ENCODE assay signal across 8 cellular contexts in the genomic region with DNA sequence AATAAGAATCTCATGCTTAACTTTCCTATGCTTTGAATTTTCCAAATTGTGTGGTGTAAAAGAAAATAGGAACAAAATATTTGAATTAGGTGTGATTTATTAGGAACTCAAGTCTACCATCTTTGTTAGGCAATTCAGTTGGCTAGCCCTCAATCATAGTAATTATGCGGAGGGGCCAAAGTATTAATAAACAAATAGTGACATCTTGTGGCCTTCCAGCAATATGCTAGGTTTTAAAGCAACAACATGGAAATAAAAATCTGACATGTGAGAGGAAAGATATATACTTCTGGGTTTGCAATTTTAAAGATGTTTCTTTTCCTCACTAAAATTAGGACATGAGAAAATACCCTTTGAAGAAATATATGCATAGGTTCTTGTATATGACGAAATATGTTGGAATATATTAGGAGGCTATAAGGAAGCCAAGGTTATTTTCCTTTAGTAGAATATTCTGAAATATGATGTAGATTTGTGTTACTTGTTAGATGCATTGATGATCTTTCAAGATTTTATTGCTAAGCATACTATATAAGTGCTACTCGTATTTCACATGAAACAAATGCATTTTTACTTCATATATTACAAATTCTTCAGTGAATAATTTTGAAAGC.
A peak's percentile ranks its signal among the peaks of the same experiment; 100 is the strongest.
DNase-seq lines count a peak whose midpoint lies in the region; ATAC-seq and TF ChIP-seq lines count a peak whose summit lies in the region.

No MANE protein-coding gene starts in this region.

- peaks cover 2% of the 10 kb centered on the region for H3K36me3 ChIP-seq in BE2C
- no peaks in the 10 kb centered on the region for H3K36me3 ChIP-seq in HEK293 (ENCODE audit: control insufficient read depth in 2 of 2, insufficient read depth in 1 of 2, low read length in 2 of 2)

- POLR2A ChIA-PET in HEK293 (lab: Yijun Ruan, JAX) = no interaction called here

- H3K9me3 Mint-ChIP-seq in effector memory CD8-positive, alpha-beta T cell = no peaks in the 10 kb centered on the region

- H3K4me1 ChIP-seq in BE2C (peaks cover 3% of the 10 kb centered on the region; the same call in 1 of the 2 replicates), HEK293 (ENCODE audit: control insufficient read depth, insufficient read depth, low read length) (no peaks in the 10 kb centered on the region)

- in situ Hi-C loops in T47D (cut with HindIII; ENCODE audit: low pct_unique_long_range_greater_than_20kb, low sequenced_read_pairs) = no loop called here

- H3K36me3 Mint-ChIP-seq in effector memory CD8-positive, alpha-beta T cell (ENCODE audit: insufficient read depth) = no peaks in the 10 kb centered on the region

- peak; percentile 64 for TF ChIP-seq CTCF in BE2C (IDR thresholded peaks at IDR 0.05; ENCODE audit: low read depth, low read length)
- TF ChIP-seq CTCF in HEK293 (tag by site-specific recombination; IDR thresholded peaks at IDR 0.05) = 0 out of 2 replicates have a peak, but pooled peaks have one; percentile 38

- no peak overlapping the region for H3K4me3 ChIP-seq in BE2C (ENCODE audit: low read depth, low read length)
- H3K4me3 ChIP-seq in HEK293 (ENCODE audit: low read depth, low read length) = no peak overlapping the region

- no peak overlapping the region for H3K27ac Mint-ChIP-seq in effector memory CD8-positive, alpha-beta T cell

- H3K27ac ChIP-seq in HEK293 (ENCODE audit: extremely low read depth, low read depth, low read length) = no peak overlapping the region

- peaks cover 39 to 56% of the 10 kb centered on the region in 2 donors for H3K27me3 Mint-ChIP-seq in effector memory CD8-positive, alpha-beta T cell

- CTCF ChIA-PET in HEK293 (lab: Yijun Ruan, JAX) = interaction anchor here (0.9 to 1.9 kb wide), 8 partner anchors 9 to 369 kb away, joined by 3 to 26 read pairs (median 8); no protein-coding TSS in a partner anchor

- no peak for ATAC-seq in HG03045 (IDR thresholded peaks at IDR 0.05; ENCODE audit: unreplicated experiment)
- no peak for ATAC-seq in effector memory CD8-positive, alpha-beta T cell (replicated peaks)
- ATAC-seq in HG02610 (IDR thresholded peaks at IDR 0.05; ENCODE audit: unreplicated experiment) = no peak

- DNase-seq in BE2C (no peak), NCI-H446 treated with DMSO at 0.1 percent for 48 hours (lab: John Stamatoyannopoulos, UW) (peak; percentile 56), T47D (ENCODE audit: low read depth in 1 of 2, low spot score in 1 of 2) (peak; percentile 29 to 80), medulla oblongata (ENCODE audit: extremely low spot score) (peak; percentile 72)
- DNase-seq in effector memory CD8-positive, alpha-beta T cell = no peak

- H3K27me3 ChIP-seq in BE2C = no peaks in the 10 kb centered on the region

- H3K4me1 Mint-ChIP-seq in effector memory CD8-positive, alpha-beta T cell (ENCODE audit: low read depth in 2 of 2) = no peaks in the 10 kb centered on the region

- H3K9me3 ChIP-seq in BE2C = no peaks in the 10 kb centered on the region
- H3K9me3 ChIP-seq in HEK293 (ENCODE audit: control insufficient read depth, insufficient read depth, low read depth, low read length) = no peaks in the 10 kb centered on the region

- no peak overlapping the region for H3K4me3 Mint-ChIP-seq in effector memory CD8-positive, alpha-beta T cell

TF ChIP-seq in HEK293, 187 proteins besides CTCF, POLR2A, EP300 and RAD21:
- TF ChIP-seq HOXC10 (CRISPR knock-in tag; IDR thresholded peaks at IDR 0.05) (no peak), ZNF660 (tag by site-specific recombination; IDR thresholded peaks at IDR 0.05) (0 out of 2 replicates have a peak, but pooled peaks have one; percentile 62), ZNF654 (tag by site-specific recombination; IDR thresholded peaks at IDR 0.05; ENCODE audit: low read depth) (peak; percentile 95)
- TF ChIP-seq, protein P1, sequence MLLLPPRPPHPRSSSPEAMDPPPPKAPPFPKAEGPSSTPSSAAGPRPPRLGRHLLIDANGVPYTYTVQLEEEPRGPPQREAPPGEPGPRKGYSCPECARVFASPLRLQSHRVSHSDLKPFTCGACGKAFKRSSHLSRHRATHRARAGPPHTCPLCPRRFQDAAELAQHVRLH (tag by site-specific recombination; IDR thresholded peaks at IDR 0.05) = no peak
TF ChIP-seq in HEK293: peak in this region for 2.

Comparison
In these comparisons a context has a peak if more than half of its experiments do, and no peak if none do; other contexts are left out.
1. DNase-seq: peak in NCI-H446 treated with DMSO at 0.1 percent for 48 hours (single experiment), T47D (2 of 2) and medulla oblongata (single experiment); none in BE2C (single experiment) and effector memory CD8-positive, alpha-beta T cell (0 of 3).